Comparison of ENCODE assay signal across 32 cellular contexts in genomic region chr13:93375491-93375890, GRCh38.
"Had no signal": no experiment of that assay in that cellular context is flagged by ENCODE, and none has a peak within 500 bp of the region (broad histone marks: within the 10 kb centered on the region; RNA-seq: fewer than 3 reads in every experiment).

No MANE protein-coding gene starts in this region.

- DNase-seq: activated CD4-positive, alpha-beta memory T cell treated with anti-CD3 and anti-CD28 coated beads, Interleukin-2, amount 10 ng/mL, durations not matched to agents 7 days and 5 days; activated CD4-positive, alpha-beta T cell treated with anti-CD3 and anti-CD28 coated beads for 36 hours; activated CD4-positive, alpha-beta T cell treated with anti-CD3 and anti-CD28 coated beads, Interleukin-2, amount 10 ng/mL, durations not matched to agents 24 days and 14 days; activated CD4-positive, alpha-beta T cell treated with anti-CD3 and anti-CD28 coated beads, Interleukin-2, amount 50 U/mL, for 4 hours; activated CD4-positive, CD25-positive, alpha-beta regulatory T cell; activated CD4-positive, CD25-positive, alpha-beta regulatory T cell treated with anti-CD3 and anti-CD28 coated beads, Interleukin-2, amount 50 U/mL, for 72 hours; activated CD8-positive, alpha-beta memory T cell treated with anti-CD3 and anti-CD28 coated beads, Interleukin-2, amount 50 U/mL, for 48 hours; activated gamma-delta T cell; activated naive CD4-positive, alpha-beta T cell; activated naive CD4-positive, alpha-beta T cell treated with anti-CD3 and anti-CD28 coated beads, Interleukin-2, amount 10 ng/mL, durations not matched to agents 7 days and 5 days; activated naive CD8-positive, alpha-beta T cell treated with anti-CD3 and anti-CD28 coated beads, Interleukin-2, amount 10 ng/mL, durations not matched to agents 7 days and 5 days; activated T-cell treated with anti-CD3 and anti-CD28 coated beads for 4 hours; activated T-cell treated with anti-CD3 and anti-CD28 coated beads, Interleukin-2, amount 50 U/mL, for 24 hours; activated T-cell treated with anti-CD3 and anti-CD28 coated beads, Interleukin-2, amount 50 U/mL, for 72 hours; central memory CD4-positive, alpha-beta T cell; cerebellar nuclear complex; colonic mucosa; effector CD8-positive, alpha-beta T cell; endodermal cell; foreskin fibroblast; glutamatergic neuron; heart left ventricle; T-helper 1 cell; T-helper 17 cell; T1000 had no signal

- H3K27ac ChIP-seq: ascending aorta, breast epithelium, cardiac muscle cell, colonic mucosa, heart left ventricle had no signal

- H3K27ac Mint-ChIP-seq: activated CD4-positive, alpha-beta memory T cell treated with anti-CD3 and anti-CD28 coated beads, Interleukin-2, amount 10 ng/mL, durations not matched to agents 7 days and 5 days; activated CD4-positive, alpha-beta T cell treated with anti-CD3 and anti-CD28 coated beads for 36 hours; activated CD4-positive, alpha-beta T cell treated with anti-CD3 and anti-CD28 coated beads, Interleukin-2, amount 10 ng/mL, durations not matched to agents 24 days and 14 days; activated naive CD4-positive, alpha-beta T cell treated with anti-CD3 and anti-CD28 coated beads, Interleukin-2, amount 10 ng/mL, durations not matched to agents 7 days and 5 days; activated naive CD4-positive, alpha-beta T cell treated with anti-CD3 and anti-CD28 coated beads, Interleukin-2, amount 50 U/mL, for 72 hours; activated naive CD8-positive, alpha-beta T cell treated with anti-CD3 and anti-CD28 coated beads, Interleukin-2, amount 10 ng/mL, durations not matched to agents 7 days and 5 days; activated T-cell treated with anti-CD3 and anti-CD28 coated beads, Interleukin-2, amount 50 U/mL, for 24 hours; activated T-cell treated with anti-CD3 and anti-CD28 coated beads, Interleukin-2, amount 50 U/mL, for 72 hours; brain; endodermal cell; T-helper 17 cell; T-helper 2 cell treated with Interferon-gamma antibody and Interleukin-4, amounts not matched to agents 5 μg/mL and 100 μg/mL, for 36 hours had no signal

- H3K4me3 Mint-ChIP-seq: activated CD4-positive, alpha-beta memory T cell treated with anti-CD3 and anti-CD28 coated beads, Interleukin-2, amount 10 ng/mL, durations not matched to agents 7 days and 5 days; activated CD4-positive, alpha-beta T cell treated with anti-CD3 and anti-CD28 coated beads for 36 hours; activated CD4-positive, alpha-beta T cell treated with anti-CD3 and anti-CD28 coated beads, Interleukin-2, amount 10 ng/mL, durations not matched to agents 24 days and 14 days; activated naive CD4-positive, alpha-beta T cell treated with anti-CD3 and anti-CD28 coated beads, Interleukin-2, amount 10 ng/mL, durations not matched to agents 7 days and 5 days; activated naive CD8-positive, alpha-beta T cell treated with anti-CD3 and anti-CD28 coated beads, Interleukin-2, amount 10 ng/mL, durations not matched to agents 7 days and 5 days; activated T-cell treated with anti-CD3 and anti-CD28 coated beads, Interleukin-2, amount 50 U/mL, for 24 hours; activated T-cell treated with anti-CD3 and anti-CD28 coated beads, Interleukin-2, amount 50 U/mL, for 72 hours; brain; endodermal cell; T-helper 17 cell; T-helper 2 cell treated with Interferon-gamma antibody and Interleukin-4, amounts not matched to agents 5 μg/mL and 100 μg/mL, for 36 hours had no signal

- ATAC-seq: activated CD4-positive, alpha-beta T cell treated with anti-CD3 and anti-CD28 coated beads for 36 hours; activated naive CD4-positive, alpha-beta T cell treated with anti-CD3 and anti-CD28 coated beads, Interleukin-2, amount 50 U/mL, for 72 hours; activated T-cell treated with anti-CD3 and anti-CD28 coated beads, Interleukin-2, amount 50 U/mL, for 72 hours; esophagus mucosa; heart left ventricle; T-helper 17 cell had no signal

- H3K9me3 ChIP-seq: ascending aorta, breast epithelium, colonic mucosa, heart left ventricle had no signal

- H3K4me1 Mint-ChIP-seq: activated CD4-positive, alpha-beta memory T cell treated with anti-CD3 and anti-CD28 coated beads, Interleukin-2, amount 10 ng/mL, durations not matched to agents 7 days and 5 days; activated CD4-positive, alpha-beta T cell treated with anti-CD3 and anti-CD28 coated beads for 36 hours; activated CD4-positive, alpha-beta T cell treated with anti-CD3 and anti-CD28 coated beads, Interleukin-2, amount 10 ng/mL, durations not matched to agents 24 days and 14 days; activated naive CD4-positive, alpha-beta T cell treated with anti-CD3 and anti-CD28 coated beads, Interleukin-2, amount 10 ng/mL, durations not matched to agents 7 days and 5 days; activated naive CD8-positive, alpha-beta T cell treated with anti-CD3 and anti-CD28 coated beads, Interleukin-2, amount 10 ng/mL, durations not matched to agents 7 days and 5 days; T-helper 17 cell had no signal

- H3K4me1 ChIP-seq: ascending aorta, breast epithelium, colonic mucosa, heart left ventricle had no signal

- H3K4me3 ChIP-seq: ascending aorta, breast epithelium, cardiac muscle cell, colonic mucosa, heart left ventricle had no signal

- H3K36me3 ChIP-seq: ascending aorta, breast epithelium, cardiac muscle cell, colonic mucosa, heart left ventricle had no signal

- H3K9me3 Mint-ChIP-seq: activated CD4-positive, alpha-beta memory T cell treated with anti-CD3 and anti-CD28 coated beads, Interleukin-2, amount 10 ng/mL, durations not matched to agents 7 days and 5 days; activated CD4-positive, alpha-beta T cell treated with anti-CD3 and anti-CD28 coated beads, Interleukin-2, amount 10 ng/mL, durations not matched to agents 24 days and 14 days; activated naive CD4-positive, alpha-beta T cell treated with anti-CD3 and anti-CD28 coated beads, Interleukin-2, amount 10 ng/mL, durations not matched to agents 7 days and 5 days; activated naive CD4-positive, alpha-beta T cell treated with anti-CD3 and anti-CD28 coated beads, Interleukin-2, amount 50 U/mL, for 72 hours; activated naive CD8-positive, alpha-beta T cell treated with anti-CD3 and anti-CD28 coated beads, Interleukin-2, amount 10 ng/mL, durations not matched to agents 7 days and 5 days; activated T-cell treated with anti-CD3 and anti-CD28 coated beads, Interleukin-2, amount 50 U/mL, for 24 hours; activated T-cell treated with anti-CD3 and anti-CD28 coated beads, Interleukin-2, amount 50 U/mL, for 72 hours; brain; endodermal cell; T-helper 2 cell treated with Interferon-gamma antibody and Interleukin-4, amounts not matched to agents 5 μg/mL and 100 μg/mL, for 36 hours had no signal

- H3K27me3 Mint-ChIP-seq: activated CD4-positive, alpha-beta memory T cell treated with anti-CD3 and anti-CD28 coated beads, Interleukin-2, amount 10 ng/mL, durations not matched to agents 7 days and 5 days; activated CD4-positive, alpha-beta T cell treated with anti-CD3 and anti-CD28 coated beads for 36 hours; activated CD4-positive, alpha-beta T cell treated with anti-CD3 and anti-CD28 coated beads, Interleukin-2, amount 10 ng/mL, durations not matched to agents 24 days and 14 days; activated naive CD4-positive, alpha-beta T cell treated with anti-CD3 and anti-CD28 coated beads, Interleukin-2, amount 10 ng/mL, durations not matched to agents 7 days and 5 days; activated naive CD8-positive, alpha-beta T cell treated with anti-CD3 and anti-CD28 coated beads, Interleukin-2, amount 10 ng/mL, durations not matched to agents 7 days and 5 days; activated T-cell treated with anti-CD3 and anti-CD28 coated beads, Interleukin-2, amount 50 U/mL, for 24 hours; brain had no signal

- H3K36me3 Mint-ChIP-seq: activated naive CD4-positive, alpha-beta T cell treated with anti-CD3 and anti-CD28 coated beads, Interleukin-2, amount 10 ng/mL, durations not matched to agents 7 days and 5 days; activated naive CD4-positive, alpha-beta T cell treated with anti-CD3 and anti-CD28 coated beads, Interleukin-2, amount 50 U/mL, for 72 hours; activated naive CD8-positive, alpha-beta T cell treated with anti-CD3 and anti-CD28 coated beads, Interleukin-2, amount 10 ng/mL, durations not matched to agents 7 days and 5 days; brain had no signal

- H3K27me3 ChIP-seq: ascending aorta, breast epithelium, cardiac muscle cell, colonic mucosa, heart left ventricle had no signal
